ENCODE assay signal across 9 cellular contexts in genomic region chr1:62906428-62906886, GRCh38.
DNase-seq lines count a peak whose midpoint lies in the region; ATAC-seq and TF ChIP-seq lines count a peak whose summit lies in the region.
"Had no signal": no experiment of that assay in that cellular context is flagged by ENCODE, and none has a peak within 500 bp of the region (broad histone marks: within the 10 kb centered on the region; RNA-seq: fewer than 3 reads in every experiment).

No MANE protein-coding gene starts in this region.

- H3K27me3 Mint-ChIP-seq in osteocyte (ENCODE audit: unreplicated experiment): peaks cover 8% of the 10 kb centered on the region

- intact Hi-C loops in dorsolateral prefrontal cortex (cut with DNase I): no loop called here

- no peak overlapping the region for H3K4me3 ChIP-seq in LNCaP clone FGC (ENCODE audit: low read depth, low read length)
- no peak overlapping the region for H3K4me3 ChIP-seq in dorsolateral prefrontal cortex
- H3K4me3 ChIP-seq in MG63: no peak overlapping the region

- no peaks in the 10 kb centered on the region for H3K36me3 Mint-ChIP-seq in osteocyte (ENCODE audit: unreplicated experiment)

- no peaks in the 10 kb centered on the region for H3K9me3 Mint-ChIP-seq in osteocyte (ENCODE audit: unreplicated experiment)

- TF ChIP-seq CTCF in LNCaP clone FGC (IDR thresholded peaks at IDR 0.05; ENCODE audit: control insufficient read depth, extremely low read depth, insufficient read depth) (peak; percentile 10; the same call in 1 of the 2 replicates), dorsolateral prefrontal cortex (IDR thresholded peaks at IDR 0.05 in 54 of 56, conservative IDR thresholded peaks at IDR 0.05 in 2 of 56; ENCODE audit: low read depth in 1 of 56, partially characterized antibody in 56 of 56) (peak in 30 of 56 donors; percentile 11 to 36 (median 24)), osteocyte (IDR thresholded peaks at IDR 0.05) (peak; percentile 41)

- ATAC-seq in GM19351 (IDR thresholded peaks at IDR 0.05; ENCODE audit: unreplicated experiment) (no peak), HG03442 (IDR thresholded peaks at IDR 0.05; ENCODE audit: unreplicated experiment) (no peak)

- H3K4me3 Mint-ChIP-seq in osteocyte (ENCODE audit: unreplicated experiment): no peak overlapping the region

- DNase-seq in NCI-H748 (lab: John Stamatoyannopoulos, UW; ENCODE audit: unreplicated experiment): peak; percentile 8
- DNase-seq in NCI-H748 treated with DMSO at 0.1 percent for 48 hours (lab: John Stamatoyannopoulos, UW): no peak
- DNase-seq in LNCaP clone FGC (ENCODE audit: low read depth): no peak
- no peak for DNase-seq in dorsolateral prefrontal cortex
- DNase-seq in osteocyte (ENCODE audit: extremely low spot score, unreplicated experiment): no peak
- no peak for DNase-seq in MG63
- DNase-seq: anterior cingulate cortex had no signal

- H3K27ac Mint-ChIP-seq in osteocyte (ENCODE audit: unreplicated experiment): no peak overlapping the region

- no peak overlapping the region for H3K27ac ChIP-seq in dorsolateral prefrontal cortex

- no peaks in the 10 kb centered on the region for H3K36me3 ChIP-seq in MG63

- no peaks in the 10 kb centered on the region for H3K27me3 ChIP-seq in dorsolateral prefrontal cortex
- no peaks in the 10 kb centered on the region for H3K27me3 ChIP-seq in MG63

- H3K9me3 ChIP-seq in MG63: no peaks in the 10 kb centered on the region

- H3K4me1 Mint-ChIP-seq in osteocyte (ENCODE audit: unreplicated experiment): no peaks in the 10 kb centered on the region
